19 cellular contexts compared by ENCODE assay signal in genomic region chr3:73018790-73019441, GRCh38.
"Had no signal": no experiment of that assay in that cellular context is flagged by ENCODE, and none has a peak within 500 bp of the region (broad histone marks: within the 10 kb centered on the region; RNA-seq: fewer than 3 reads in every experiment).

No MANE protein-coding gene starts in this region.

- ATAC-seq: activated CD8-positive, alpha-beta memory T cell treated with anti-CD3 and anti-CD28 coated beads, Interleukin-2, amount 10 ng/mL, durations not matched to agents 7 days and 5 days; foreskin keratinocyte; left lung; stimulated activated memory B cell treated with anti-CD40 and anti-IgM and Interleukin-4, amounts not matched to agents 10 μg/mL and 1 μg/mL and 100 μg/mL, for 72 hours; WTC11 had no signal

- H3K9me3 ChIP-seq: left lung, neutrophil, tibial nerve, vagina had no signal

- H3K9me3 Mint-ChIP-seq: naive B cell; stimulated activated memory B cell treated with anti-CD40 and anti-IgM and Interleukin-4, amounts not matched to agents 10 μg/mL and 1 μg/mL and 100 μg/mL, for 72 hours; WTC11 had no signal

- H3K27ac ChIP-seq: foreskin keratinocyte, left lung, neutrophil, vagina had no signal

- H3K4me3 ChIP-seq: left lung, tibial nerve, vagina had no signal

- DNase-seq: activated CD4-positive, alpha-beta T cell treated with anti-CD3 and anti-CD28 coated beads, Interleukin-2, amount 50 U/mL, for 1 hour; activated CD8-positive, alpha-beta memory T cell treated with anti-CD3 and anti-CD28 coated beads, Interleukin-2, amount 10 ng/mL, durations not matched to agents 7 days and 5 days; activated naive CD4-positive, alpha-beta T cell treated with anti-CD3 and anti-CD28 coated beads, Interleukin-2, amount 50 U/mL, for 16 hours; cerebellar nuclear complex; effector CD8-positive, alpha-beta T cell; foreskin keratinocyte; glutamatergic neuron; hypothalamus; kidney; left lung; mammary epithelial cell; naive B cell; retina; substantia nigra had no signal

- H3K27me3 ChIP-seq: foreskin keratinocyte, left lung, neutrophil, tibial nerve, vagina had no signal

- H3K36me3 ChIP-seq: vagina had no signal

- H3K27me3 Mint-ChIP-seq: activated CD8-positive, alpha-beta memory T cell treated with anti-CD3 and anti-CD28 coated beads, Interleukin-2, amount 10 ng/mL, durations not matched to agents 7 days and 5 days; naive B cell; stimulated activated memory B cell treated with anti-CD40 and anti-IgM and Interleukin-4, amounts not matched to agents 10 μg/mL and 1 μg/mL and 100 μg/mL, for 72 hours had no signal

- H3K4me3 Mint-ChIP-seq: activated CD8-positive, alpha-beta memory T cell treated with anti-CD3 and anti-CD28 coated beads, Interleukin-2, amount 10 ng/mL, durations not matched to agents 7 days and 5 days; stimulated activated memory B cell treated with anti-CD40 and anti-IgM and Interleukin-4, amounts not matched to agents 10 μg/mL and 1 μg/mL and 100 μg/mL, for 72 hours; WTC11 had no signal

- H3K27ac Mint-ChIP-seq: activated CD8-positive, alpha-beta memory T cell treated with anti-CD3 and anti-CD28 coated beads, Interleukin-2, amount 10 ng/mL, durations not matched to agents 7 days and 5 days; stimulated activated memory B cell treated with anti-CD40 and anti-IgM and Interleukin-4, amounts not matched to agents 10 μg/mL and 1 μg/mL and 100 μg/mL, for 72 hours had no signal
